14 cellular contexts compared by ENCODE assay signal in genomic region chr2:100703744-100704143, GRCh38.
"Had no signal": no experiment of that assay in that cellular context is flagged by ENCODE, and none has a peak within 500 bp of the region (broad histone marks: within the 10 kb centered on the region; RNA-seq: fewer than 3 reads in every experiment).

No MANE protein-coding gene starts in this region.

- H3K4me3 ChIP-seq: colonic mucosa, gastroesophageal sphincter, smooth muscle cell, tibial nerve had no signal

- H3K27me3 ChIP-seq: colonic mucosa, gastroesophageal sphincter, tibial nerve had no signal

- H3K9me3 ChIP-seq: colonic mucosa, gastroesophageal sphincter had no signal

- H3K27ac Mint-ChIP-seq: activated CD8-positive, alpha-beta T cell treated with anti-CD3 and anti-CD28 coated beads, Interleukin-2, amount 10 ng/mL, durations not matched to agents 7 days and 5 days; stimulated activated effector memory CD8-positive, alpha-beta T cell treated with anti-CD3 and anti-CD28 coated beads, Interleukin-12 subunit alpha, Interleukin-12 subunit beta, amount 100 ng/mL, for 72 hours had no signal

- H3K36me3 ChIP-seq: colonic mucosa, gastroesophageal sphincter, tibial nerve had no signal

- H3K9me3 Mint-ChIP-seq: stimulated activated effector memory CD8-positive, alpha-beta T cell treated with anti-CD3 and anti-CD28 coated beads, Interleukin-12 subunit alpha, Interleukin-12 subunit beta, amount 100 ng/mL, for 72 hours had no signal

- ATAC-seq: activated CD8-positive, alpha-beta T cell treated with anti-CD3 and anti-CD28 coated beads, Interleukin-2, amount 10 ng/mL, durations not matched to agents 7 days and 5 days; gastroesophageal sphincter; right cardiac atrium; stimulated activated effector memory CD8-positive, alpha-beta T cell treated with anti-CD3 and anti-CD28 coated beads, Interleukin-12 subunit alpha, Interleukin-12 subunit beta, amount 100 ng/mL, for 72 hours had no signal

- H3K27ac ChIP-seq: colonic mucosa, epithelial cell of prostate, tibial nerve had no signal

- H3K36me3 Mint-ChIP-seq: stimulated activated effector memory CD8-positive, alpha-beta T cell treated with anti-CD3 and anti-CD28 coated beads, Interleukin-12 subunit alpha, Interleukin-12 subunit beta, amount 100 ng/mL, for 72 hours had no signal

- H3K4me3 Mint-ChIP-seq: activated CD8-positive, alpha-beta T cell treated with anti-CD3 and anti-CD28 coated beads, Interleukin-2, amount 10 ng/mL, durations not matched to agents 7 days and 5 days; stimulated activated effector memory CD8-positive, alpha-beta T cell treated with anti-CD3 and anti-CD28 coated beads, Interleukin-12 subunit alpha, Interleukin-12 subunit beta, amount 100 ng/mL, for 72 hours had no signal

- H3K4me1 ChIP-seq: colonic mucosa, tibial nerve had no signal

- DNase-seq: activated CD4-positive, alpha-beta T cell treated with anti-CD3 and anti-CD28 coated beads for 4 hours; activated CD8-positive, alpha-beta memory T cell treated with anti-CD3 and anti-CD28 coated beads, Interleukin-2, amount 50 U/mL, for 48 hours; activated CD8-positive, alpha-beta T cell treated with anti-CD3 and anti-CD28 coated beads, Interleukin-2, amount 10 ng/mL, durations not matched to agents 7 days and 5 days; activated naive CD4-positive, alpha-beta T cell; colonic mucosa; effector CD4-positive, alpha-beta T cell; kidney glomerular epithelial cell; right cardiac atrium; T-helper 9 cell had no signal
